In genomic region chr22:35457729-35458546, GRCh38 we compare ENCODE assay signal across 19 cellular contexts. TPM values are rescaled to one million over a fixed set of nuclear protein-coding genes. Genes with fewer than 3 reads are reported as not detected.
A peak's percentile ranks its signal among the peaks of the same experiment; 100 is the strongest.
DNase-seq lines count a peak whose midpoint lies in the region; ATAC-seq, FAIRE-seq and TF ChIP-seq lines count a peak whose summit lies in the region.
"Had no signal": no experiment of that assay in that cellular context is flagged by ENCODE, and none has a peak within 500 bp of the region (broad histone marks: within the 10 kb centered on the region; RNA-seq: fewer than 3 reads in every experiment).

No MANE protein-coding gene starts in this region.

- H3K4me3 ChIP-seq in H1 (ENCODE audit: extremely low read depth in 1 of 4, insufficient read depth in 2 of 4, low read depth in 3 of 4, low read length in 4 of 4) (no peak overlapping the region), hepatocyte (no peak overlapping the region)
- H3K4me3 ChIP-seq: BLaER1 treated with 17β-estradiol and CSF1 and Interleukin-3, amounts not matched to agents 10 nM and 100 nM; left lung; right atrium auricular region had no signal

- H3K4me3 Mint-ChIP-seq in CD14-positive monocyte: no peak overlapping the region

- no peak overlapping the region; the same call in 1 of the 2 replicates for H3K18ac ChIP-seq in H1 (ENCODE audit: extremely low read depth, low read length)

- H4K8ac ChIP-seq in H1 (ENCODE audit: extremely low read depth, insufficient read depth, low read length): no peak overlapping the region

- H3K9ac ChIP-seq in H1 (replicated peaks in 1 of 4; ENCODE audit: extremely low read depth in 1 of 4, low read depth in 3 of 4, low read length in 3 of 4): no peak overlapping the region
- H3K9ac ChIP-seq: BLaER1 treated with 17β-estradiol and CSF1 and Interleukin-3, amounts not matched to agents 10 nM and 100 nM; SK-N-SH had no signal

- H3K23ac ChIP-seq in H1 (ENCODE audit: insufficient read length): no peak overlapping the region

- peaks cover 0 to 8% (median 2%) of the 10 kb centered on the region in 3 donors for H3K27me3 Mint-ChIP-seq in CD14-positive monocyte (ENCODE audit: low read depth in 3 of 3)

- CTCF ChIA-PET in H1 (lab: Charles Lee; ENCODE audit: partially characterized antibody): interaction anchor here (0.8 kb wide), 2 partner anchors 123 to 124 kb away, joined by 3 read pairs; no protein-coding TSS in a partner anchor

- no peak overlapping the region for H2BK20ac ChIP-seq in H1 (ENCODE audit: low read length)

- TF ChIP-seq CTCF in H1 (IDR thresholded peaks at IDR 0.05; ENCODE audit: control extremely low read depth in 1 of 3, insufficient read depth in 1 of 3, low read depth in 1 of 3, low read length in 3 of 3) (0 out of 4 replicates have a peak, but pooled peaks of 1 of the 3 experiments have one; percentile 2), CD14-positive monocyte (IDR thresholded peaks at IDR 0.05) (no peak), hepatocyte (IDR thresholded peaks at IDR 0.05; ENCODE audit: poor library complexity) (no peak)

- no peak overlapping the region for H3K14ac ChIP-seq in H1 (ENCODE audit: insufficient read length)

- H3K27ac ChIP-seq in H1 (ENCODE audit: low read depth, low read length): no peak overlapping the region
- H3K27ac ChIP-seq in hepatocyte: no peak overlapping the region
- H3K27ac ChIP-seq: left lung, right atrium auricular region had no signal

- no peaks in the 10 kb centered on the region for H3K23me2 ChIP-seq in H1 (ENCODE audit: low read depth, low read length)

- H2AFZ ChIP-seq in H1 (ENCODE audit: low read length) (no peak overlapping the region), hepatocyte (no peak overlapping the region)

- POLR2A ChIA-PET in H1 (lab: Charles Lee; ENCODE audit: partially characterized antibody): interaction anchor here (1.2 kb wide), 1 partner anchor 28 kb away, joined by 5 read pairs; no protein-coding TSS in a partner anchor

- TF ChIP-seq RAD21 in H1 (IDR thresholded peaks at IDR 0.05 in 1 of 2, conservative IDR thresholded peaks at IDR 0.05 in 1 of 2; ENCODE audit: low read depth in 2 of 2, low read length in 2 of 2): no peak

- no peaks in the 10 kb centered on the region for H3K79me2 ChIP-seq in H1 (ENCODE audit: control insufficient read depth in 1 of 2, insufficient read depth in 2 of 2, low read length in 2 of 2)
- no peaks in the 10 kb centered on the region for H3K79me2 ChIP-seq in hepatocyte

- peaks cover 12% of the 10 kb centered on the region for H3K4me1 Mint-ChIP-seq in CD14-positive monocyte

- intact Hi-C loops in CD14-positive monocyte (cut with micrococcal nuclease): no loop called here

- H3K27me3 ChIP-seq in H1 (replicated peaks in 1 of 4; ENCODE audit: control insufficient read depth in 3 of 4, extremely low read depth in 1 of 4, insufficient read depth in 3 of 4, low read length in 3 of 4): no peaks in the 10 kb centered on the region
- no peaks in the 10 kb centered on the region for H3K27me3 ChIP-seq in hepatocyte
- H3K27me3 ChIP-seq: BLaER1 treated with 17β-estradiol and CSF1 and Interleukin-3, amounts not matched to agents 10 nM and 100 nM; left lung; right atrium auricular region had no signal

- H3K9me3 ChIP-seq in H1 (ENCODE audit: insufficient read depth in 2 of 2, low read depth in 1 of 2, low read length in 1 of 2): no peaks in the 10 kb centered on the region
- no peaks in the 10 kb centered on the region for H3K9me3 ChIP-seq in hepatocyte (ENCODE audit: low read depth)
- H3K9me3 ChIP-seq: BLaER1 treated with 17β-estradiol and CSF1 and Interleukin-3, amounts not matched to agents 10 nM and 100 nM; left lung; right atrium auricular region; SK-N-SH had no signal

- peak overlapping the region; percentile 12; the same call in 1 of the 2 replicates for H2BK15ac ChIP-seq in H1 (ENCODE audit: low read length)

- H2BK120ac ChIP-seq in H1 (replicated peaks; ENCODE audit: low read depth, low read length): no peak overlapping the region

- H2BK12ac ChIP-seq in H1 (ENCODE audit: low read depth, low read length): peak overlapping the region; percentile 75; the same call in 1 of the 2 replicates

- peak overlapping the region in 1 of 7 donors; percentile 26 for H3K27ac Mint-ChIP-seq in CD14-positive monocyte

- 81% methylated on average over 9 of the region's 9 CpGs; no CpG with 5 or more reads in 1 of the 2 experiments for WGBS in H1 (ENCODE audit: extremely low coverage in 1 of 2, insufficient coverage in 1 of 2, insufficient read length in 1 of 2, insufficient replicate concordance in 2 of 2, low coverage in 1 of 2, low lambda C conversion rate in 2 of 2, missing lambda C conversion rate in 1 of 2), 2 experiments
- WGBS in hepatocyte (ENCODE audit: low lambda C conversion rate, missing lambda C conversion rate): 93% methylated on average over 9 of the region's 9 CpGs

- H3K4me2 ChIP-seq in H1 (ENCODE audit: insufficient read depth in 1 of 2, low read depth in 2 of 2, low read length in 2 of 2) (no peak overlapping the region; a peak in 1 of 4 replicates), hepatocyte (no peak overlapping the region)
- H3K4me2 ChIP-seq: BLaER1 treated with 17β-estradiol and CSF1 and Interleukin-3, amounts not matched to agents 10 nM and 100 nM; SK-N-SH had no signal

- no peak for ATAC-seq in HG02840 (IDR thresholded peaks at IDR 0.05; ENCODE audit: low FRiP score, unreplicated experiment)
- ATAC-seq: left lung had no signal

- H3K4ac ChIP-seq in H1 (replicated peaks; ENCODE audit: insufficient read length, low read depth, low read length): no peak overlapping the region

- H3K4me1 ChIP-seq in H1 (replicated peaks in 1 of 4; ENCODE audit: control insufficient read depth in 3 of 4, insufficient read depth in 4 of 4, low read length in 3 of 4): peaks cover 6 to 11% (median 8%) of the 10 kb centered on the region in 4 experiments
- H3K4me1 ChIP-seq in hepatocyte (ENCODE audit: insufficient read depth): no peaks in the 10 kb centered on the region
- H3K4me1 ChIP-seq: left lung, right atrium auricular region had no signal

- FAIRE-seq in H1 (lab: Jason Lieb, UNC) (no peak), urothelium cell line (lab: Jason Lieb, UNC) (peak; percentile 69)
- FAIRE-seq: RCC 7860 had no signal

- H3K9me2 ChIP-seq in hepatocyte (replicated peaks; ENCODE audit: insufficient read depth): no peaks in the 10 kb centered on the region
- H3K9me2 ChIP-seq: SK-N-SH had no signal

- no peak overlapping the region for H4K5ac ChIP-seq in H1 (ENCODE audit: insufficient read length, low read depth, low read length)

- H2AK5ac ChIP-seq in H1 (ENCODE audit: low read depth, low read length): no peak overlapping the region; the same call in 1 of the 2 replicates

- H3K36me3 Mint-ChIP-seq in CD14-positive monocyte: no peaks in the 10 kb centered on the region

- TF ChIP-seq POLR2A in H1 (IDR thresholded peaks at IDR 0.05; ENCODE audit: control extremely low read depth in 1 of 2, low read depth in 2 of 2, low read length in 2 of 2): no peak

- H3K79me1 ChIP-seq in H1 (ENCODE audit: low read depth, low read length): no peaks in the 10 kb centered on the region

- peak; percentile 52 for DNase-seq in NCI-H2171 treated with DMSO at 0.1 percent for 48 hours (lab: John Stamatoyannopoulos, UW)
- DNase-seq in NCI-H2171 (lab: John Stamatoyannopoulos, UW): no peak
- peak; percentile 58 to 64 for DNase-seq in NCI-H526 (lab: John Stamatoyannopoulos, UW)
- no peak for DNase-seq in H1 (ENCODE audit: low read depth in 1 of 2, low spot score in 2 of 2)
- no peak for DNase-seq in urothelium cell line (ENCODE audit: low spot score)
- no peak for DNase-seq in CD14-positive monocyte (ENCODE audit: low spot score)
- DNase-seq in hepatocyte (ENCODE audit: low spot score): no peak
- DNase-seq: activated CD4-positive, CD25-positive, alpha-beta regulatory T cell treated with anti-CD3 and anti-CD28 coated beads, Interleukin-2, amount 50 U/mL, for 72 hours; DMS53; KG1; SK-N-SH; stimulated activated CD4-positive, alpha-beta T cell treated with anti-CD3 and anti-CD28 coated beads, Interleukin-12 subunit alpha, Interleukin-12 subunit beta, amount 100 ng/mL, for 4 hours; stimulated activated CD8-positive, alpha-beta memory T cell treated with anti-CD3 and anti-CD28 coated beads, Interleukin-4, amount 100 ng/mL, for 48 hours; T-helper 9 cell had no signal

- H3K36me3 ChIP-seq in H1 (ENCODE audit: control insufficient read depth in 2 of 4, insufficient read depth in 4 of 4, low read length in 3 of 4) (no peaks in the 10 kb centered on the region), hepatocyte (replicated peaks; ENCODE audit: insufficient read depth, low read depth) (no peaks in the 10 kb centered on the region)
- H3K36me3 ChIP-seq: BLaER1 treated with 17β-estradiol and CSF1 and Interleukin-3, amounts not matched to agents 10 nM and 100 nM; left lung; right atrium auricular region had no signal

- H3K56ac ChIP-seq in H1 (replicated peaks; ENCODE audit: insufficient read length, low read depth, low read length): no peak overlapping the region

- H4K20me1 ChIP-seq in H1 (replicated peaks in 1 of 2; ENCODE audit: control insufficient read depth in 1 of 2, insufficient read depth in 2 of 2, low read length in 2 of 2): no peaks in the 10 kb centered on the region
- H4K20me1 ChIP-seq in hepatocyte (ENCODE audit: insufficient read depth, poor library complexity, severe bottlenecking): no peaks in the 10 kb centered on the region
- H4K20me1 ChIP-seq: BLaER1 treated with 17β-estradiol and CSF1 and Interleukin-3, amounts not matched to agents 10 nM and 100 nM had no signal

- peak overlapping the region; percentile 60; the same call in 1 of the 2 replicates for H2BK5ac ChIP-seq in H1 (ENCODE audit: low read depth, low read length)

- no peak for TF ChIP-seq EP300 in H1 (IDR thresholded peaks at IDR 0.05; ENCODE audit: borderline replicate concordance in 1 of 2, low read depth in 2 of 2, low read length in 2 of 2)

- no peaks in the 10 kb centered on the region for H3K9me3 Mint-ChIP-seq in CD14-positive monocyte

- no peak overlapping the region for H4K91ac ChIP-seq in H1 (replicated peaks; ENCODE audit: insufficient read length, low read length)

TF ChIP-seq in H1, 55 proteins besides CTCF, POLR2A, EP300 and RAD21 (continues in another document):
- TF ChIP-seq HDAC2 (IDR thresholded peaks at IDR 0.05; ENCODE audit: borderline replicate concordance in 1 of 2, low read depth in 2 of 2, low read length in 2 of 2): peak in 1 of 2 experiments; percentile 71; a peak in 1 of 4 replicates
- TF ChIP-seq KDM1A (IDR thresholded peaks at IDR 0.05; ENCODE audit: borderline replicate concordance, low read length): peak; percentile 91

RNA-seq across cellular contexts. Expression of gene MCM5, which starts 58.0 kb away (rescaled TPM):
- total RNA-seq in H1 (2021; fragmentation: NEBNext Ultra II Directional; extraction: Animal tissue kit (Norgen Biotek cat#: 25700)): 297 and 305 TPM in 2 replicates
- polyA plus RNA-seq in H1 (2011; rRNA removed): 210 and 243 TPM in 2 replicates
- 212 TPM for polyA plus RNA-seq in H1 (2011; cell fraction: cytosol; rRNA removed)
- polyA plus RNA-seq in H1 (2011; cell fraction: nucleus; rRNA removed): 524 TPM
- 221 to 290 TPM (median 254 TPM) in 4 replicates for polyA plus RNA-seq in H1 (2012, experiment 1 of 2)
- 144 TPM for polyA plus RNA-seq in H1 (2012, experiment 2 of 2)
- polyA plus RNA-seq in H1 (2013, experiment 1 of 2): 120 TPM
- 108 TPM for polyA plus RNA-seq in H1 (2013, experiment 2 of 2)
- polyA minus RNA-seq in H1 (2011; rRNA and poly(A)+ RNA removed): 447 and 449 TPM in 2 replicates
- polyA minus RNA-seq in H1 (2011; cell fraction: cytosol; rRNA and poly(A)+ RNA removed): 271 TPM
- 249 TPM for polyA minus RNA-seq in H1 (2011; cell fraction: nucleus; rRNA and poly(A)+ RNA removed)
- 10 to 100 TPM; 23.4 to 25.5 TPM for polyA plus RNA-seq in CD14-positive monocyte
- total RNA-seq in hepatocyte: 16.0 and 36.1 TPM in 2 replicates
- polyA plus RNA-seq in hepatocyte: 21.7 and 24.4 TPM in 2 replicates

Comparison
In these comparisons a context has a peak if more than half of its experiments do, and no peak if none do; other contexts are left out.
1. DNase-seq: peak in NCI-H2171 treated with DMSO at 0.1 percent for 48 hours (single experiment) and NCI-H526 (2 of 2); none in NCI-H2171 (single experiment), H1 (0 of 2), urothelium cell line (single experiment), CD14-positive monocyte (single experiment) and hepatocyte (single experiment).